22 cellular contexts compared by ENCODE assay signal in the genomic region with DNA sequence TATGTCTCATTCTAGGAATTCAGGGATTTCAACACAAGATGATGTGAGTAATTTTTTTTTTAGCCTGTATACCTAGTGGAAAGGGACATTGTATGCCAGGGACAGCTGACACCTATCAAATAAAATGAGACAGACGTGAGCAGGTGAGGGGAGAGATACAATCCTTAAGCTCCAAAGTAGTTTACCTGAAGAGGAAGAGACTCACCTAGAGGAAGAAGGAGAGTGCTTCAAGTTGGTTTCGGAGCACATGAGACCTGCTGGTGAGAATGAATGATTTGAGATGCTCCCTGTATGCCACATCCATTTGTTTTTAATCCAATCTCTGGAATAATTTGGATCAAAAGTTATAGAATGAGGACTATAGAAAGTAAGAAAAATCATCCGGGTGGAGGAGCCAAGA.
DNase-seq lines count a peak whose midpoint lies in the region; TF ChIP-seq lines count a peak whose summit lies in the region.
"Had no signal": no experiment of that assay in that cellular context is flagged by ENCODE, and none has a peak within 500 bp of the region (broad histone marks: within the 10 kb centered on the region; RNA-seq: fewer than 3 reads in every experiment).

No MANE protein-coding gene starts in this region.

- H3K9ac ChIP-seq in HUES64 (ENCODE audit: low read depth, low read length) (peak overlapping the region; percentile 69), endodermal cell (ENCODE audit: extremely low read depth, low read length, poor library complexity, severe bottlenecking) (no peak overlapping the region)

- TF ChIP-seq CTCF in endodermal cell (conservative IDR thresholded peaks at IDR 0.05) (no peak), neural crest cell (conservative IDR thresholded peaks at IDR 0.05) (no peak)

- H3K36me3 Mint-ChIP-seq in endodermal cell (ENCODE audit: low read depth), result no peaks in the 10 kb centered on the region
- H3K36me3 Mint-ChIP-seq in neural crest cell (ENCODE audit: low read depth), result no peaks in the 10 kb centered on the region
- H3K36me3 Mint-ChIP-seq: activated naive CD8-positive, alpha-beta T cell treated with anti-CD3 and anti-CD28 coated beads for 36 hours; CD4-positive, CD25-positive, alpha-beta regulatory T cell had no signal

- H3K27me3 ChIP-seq in HUES64 (ENCODE audit: insufficient read depth, low read length) (no peaks in the 10 kb centered on the region), endodermal cell (ENCODE audit: control insufficient read depth, insufficient read depth, low read length, poor library complexity, severe bottlenecking) (no peaks in the 10 kb centered on the region)
- H3K27me3 ChIP-seq: spleen had no signal

- H3K36me3 ChIP-seq in HUES64 (ENCODE audit: insufficient read depth, low read length), result no peaks in the 10 kb centered on the region
- H3K36me3 ChIP-seq in endodermal cell (ENCODE audit: control insufficient read depth, insufficient read depth, low read length), result no peaks in the 10 kb centered on the region
- H3K36me3 ChIP-seq: spleen, thoracic aorta had no signal

- H3K9me3 ChIP-seq in HUES64 (ENCODE audit: insufficient read depth, low read depth, low read length) (no peaks in the 10 kb centered on the region), endodermal cell (ENCODE audit: control insufficient read depth, low read length) (no peaks in the 10 kb centered on the region)

- 67% methylated on average over 3 of the region's 3 CpGs for WGBS in HUES64
- WGBS in endodermal cell (ENCODE audit: insufficient coverage in 1 of 2, insufficient read length in 1 of 2), 2 experiments, result 60 to 73% methylated on average over 2 to 3 of the region's 3 CpGs

- peaks cover 15% of the 10 kb centered on the region; the same call in 1 of the 2 replicates for H3K4me1 ChIP-seq in HUES64 (ENCODE audit: insufficient read depth, low read length)
- no peaks in the 10 kb centered on the region for H3K4me1 ChIP-seq in endodermal cell (ENCODE audit: control insufficient read depth, insufficient read depth, low read length)
- H3K4me1 ChIP-seq: spleen had no signal

- H3K27ac Mint-ChIP-seq in endodermal cell, result peak overlapping the region; percentile 99
- H3K27ac Mint-ChIP-seq in neural crest cell (ENCODE audit: unreplicated experiment), result peak overlapping the region; percentile 98
- H3K27ac Mint-ChIP-seq: activated naive CD8-positive, alpha-beta T cell treated with anti-CD3 and anti-CD28 coated beads for 36 hours; CD4-positive, CD25-positive, alpha-beta regulatory T cell; T-helper 1 cell treated with Interleukin-12 subunit alpha and Interleukin-12 subunit beta and Interleukin-4 antibody, amounts not matched to agents 30 μg/mL and 1 μg/mL, for 36 hours had no signal

- H3K4me1 Mint-ChIP-seq in endodermal cell (peaks cover 9% of the 10 kb centered on the region), neural crest cell (peaks cover 10% of the 10 kb centered on the region)
- H3K4me1 Mint-ChIP-seq: activated naive CD8-positive, alpha-beta T cell treated with anti-CD3 and anti-CD28 coated beads for 36 hours; CD4-positive, CD25-positive, alpha-beta regulatory T cell; naive thymus-derived CD8-positive, alpha-beta T cell had no signal

- DNase-seq in DMS53 (lab: John Stamatoyannopoulos, UW) (peak; percentile 55), endodermal cell (peak; percentile 46), neural crest cell (ENCODE audit: low read depth, low spot score) (no peak), dedifferentiated amniotic fluid mesenchymal stem cell (ENCODE audit: extremely low spot score) (no peak), glomerular visceral epithelial cell (ENCODE audit: extremely low spot score) (no peak), UCSD-AML1 (lab: John Stamatoyannopoulos, UW; ENCODE audit: unreplicated experiment) (no peak), HK-2 (ENCODE audit: unreplicated experiment) (no peak)
- DNase-seq: activated CD4-positive, CD25-positive, alpha-beta regulatory T cell; activated naive CD8-positive, alpha-beta T cell treated with anti-CD3 and anti-CD28 coated beads for 36 hours; CD4-positive, CD25-positive, alpha-beta regulatory T cell; DMS153; GOT3; naive thymus-derived CD8-positive, alpha-beta T cell; NCI-H2081; NCI-H510A treated with DMSO at 0.1 percent for 48 hours; Right ventricle myocardium superior; spleen had no signal

- H3K27ac ChIP-seq in HUES64 (ENCODE audit: low read depth, low read length), result no peak overlapping the region
- no peak overlapping the region for H3K27ac ChIP-seq in endodermal cell (ENCODE audit: low read depth, low read length)
- H3K27ac ChIP-seq: HL-60, spleen, thoracic aorta had no signal

- H3K27me3 Mint-ChIP-seq in endodermal cell (ENCODE audit: insufficient read depth) (no peaks in the 10 kb centered on the region), neural crest cell (ENCODE audit: low read depth) (no peaks in the 10 kb centered on the region)
- H3K27me3 Mint-ChIP-seq: activated naive CD8-positive, alpha-beta T cell treated with anti-CD3 and anti-CD28 coated beads for 36 hours; CD4-positive, CD25-positive, alpha-beta regulatory T cell; naive thymus-derived CD8-positive, alpha-beta T cell had no signal

- peak overlapping the region; percentile 71 for H3K4me3 ChIP-seq in HUES64 (ENCODE audit: low read length)
- H3K4me3 ChIP-seq in endodermal cell (ENCODE audit: low read length), result peak overlapping the region; percentile 63
- H3K4me3 ChIP-seq: K562, spleen, thoracic aorta had no signal

- peaks cover 12% of the 10 kb centered on the region for H3K9me3 Mint-ChIP-seq in endodermal cell
- H3K9me3 Mint-ChIP-seq in neural crest cell, result no peaks in the 10 kb centered on the region
- H3K9me3 Mint-ChIP-seq: activated naive CD8-positive, alpha-beta T cell treated with anti-CD3 and anti-CD28 coated beads for 36 hours had no signal

- peak overlapping the region; percentile 92 for H3K4me3 Mint-ChIP-seq in endodermal cell
- peak overlapping the region; percentile 94 for H3K4me3 Mint-ChIP-seq in neural crest cell
- H3K4me3 Mint-ChIP-seq: activated naive CD8-positive, alpha-beta T cell treated with anti-CD3 and anti-CD28 coated beads for 36 hours; CD4-positive, CD25-positive, alpha-beta regulatory T cell; T-helper 1 cell treated with Interleukin-12 subunit alpha and Interleukin-12 subunit beta and Interleukin-4 antibody, amounts not matched to agents 30 μg/mL and 1 μg/mL, for 36 hours had no signal

Comparison
In these comparisons a context has a peak if more than half of its experiments do, and no peak if none do; other contexts are left out.
1. DNase-seq: peak in DMS53 (single experiment) and endodermal cell (single experiment); none in neural crest cell (single experiment), dedifferentiated amniotic fluid mesenchymal stem cell (single experiment), glomerular visceral epithelial cell (single experiment), UCSD-AML1 (single experiment) and HK-2 (single experiment).